18 cellular contexts compared by ENCODE assay signal in the genomic region with DNA sequence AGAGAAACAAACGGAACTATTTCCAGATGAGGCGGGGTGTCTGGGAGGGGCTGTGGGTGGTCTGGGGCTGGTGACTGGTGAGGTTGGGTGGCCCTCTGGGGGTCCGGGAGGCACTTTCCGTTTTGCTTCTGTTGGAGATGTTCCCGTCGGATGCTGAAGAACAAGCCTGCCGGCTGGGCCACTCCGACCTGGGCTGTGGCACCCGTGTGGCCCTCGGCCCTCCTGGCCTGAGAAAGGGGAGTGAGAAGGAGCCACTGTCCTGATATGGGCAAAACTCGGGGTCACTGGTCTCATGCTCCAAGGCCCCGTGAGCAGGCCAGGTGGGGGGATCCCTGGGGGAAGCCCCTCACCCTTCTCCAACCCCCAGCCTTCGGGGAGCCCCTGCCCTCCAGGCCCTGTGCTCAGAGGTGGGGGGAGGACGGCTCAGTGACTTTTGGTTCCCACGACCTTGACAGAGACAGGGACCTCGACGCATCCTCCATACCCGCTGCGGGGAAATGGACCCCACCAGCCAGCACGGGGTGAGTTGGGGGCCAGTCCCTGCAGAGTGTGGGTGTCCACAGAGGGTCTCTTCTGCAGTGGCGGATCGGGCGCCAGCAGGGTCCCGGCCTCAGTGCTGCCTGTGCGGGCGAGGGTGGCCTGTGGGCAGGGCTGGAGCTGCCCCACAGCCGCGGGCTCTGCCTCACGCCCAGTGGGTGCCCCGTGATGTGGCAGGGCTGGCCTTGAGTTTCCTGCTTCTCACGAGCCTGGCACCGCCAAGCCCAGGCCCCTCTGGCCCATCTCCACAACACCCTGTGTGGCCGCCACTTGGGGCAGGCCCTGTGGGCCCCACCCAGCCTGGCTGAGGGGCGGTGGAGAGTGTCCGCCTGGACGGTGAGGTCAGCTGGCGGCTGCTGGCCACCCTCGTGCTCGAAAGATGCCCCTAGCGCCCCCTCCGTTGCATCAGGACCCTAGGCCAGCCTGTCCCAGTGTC. TPM values are rescaled to one million over a fixed set of nuclear protein-coding genes. Genes with fewer than 3 reads are reported as not detected.
A peak's percentile ranks its signal among the peaks of the same experiment; 100 is the strongest.
DNase-seq lines count a peak whose midpoint lies in the region; ATAC-seq and TF ChIP-seq lines count a peak whose summit lies in the region.
"Had no signal": no experiment of that assay in that cellular context is flagged by ENCODE, and none has a peak within 500 bp of the region (broad histone marks: within the 10 kb centered on the region; RNA-seq: fewer than 3 reads in every experiment).

No MANE protein-coding gene starts in this region.

- TF ChIP-seq POLR2A in heart left ventricle (IDR thresholded peaks at IDR 0.05) (no peak), right lobe of liver (IDR thresholded peaks at IDR 0.05) (no peak)

- DNase-seq in heart left ventricle (peak in 2 of 5 donors; percentile 13 to 49), left cardiac atrium (no peak), SK-N-MC (ENCODE audit: low read depth, low spot score) (no peak), right lobe of liver (peak; percentile 15 to 51 (median 44)), aorta (peak; percentile 49 to 74), DMS79 (lab: John Stamatoyannopoulos, UW) (no peak), GOT3 (lab: John Stamatoyannopoulos, UW) (no peak)
- DNase-seq: Calu3; CD4-positive, alpha-beta T cell; DMS53; MV-4-11; NCI-H1417; NCI-H1930; NCI-H446 treated with DMSO at 0.1 percent for 48 hours; NCI-H748 treated with DMSO at 0.1 percent for 48 hours; OCI-M1 had no signal

- H3K9me3 ChIP-seq in heart left ventricle (no peaks in the 10 kb centered on the region), SK-N-MC (ENCODE audit: low read depth, low read length) (no peaks in the 10 kb centered on the region), right lobe of liver (no peaks in the 10 kb centered on the region), aorta (ENCODE audit: control insufficient read depth, low read length) (no peaks in the 10 kb centered on the region)
- H3K9me3 ChIP-seq: HAP-1 had no signal

- H3K9ac ChIP-seq in SK-N-MC (ENCODE audit: insufficient read length): no peak overlapping the region

- intact Hi-C loops in heart left ventricle (cut with DNase I) (loop anchor here in 2 of 10 donors (10.0 kb wide), 2 partner anchors 56 to 306 kb away; a partner anchor contains a TSS), left cardiac atrium (cut with DNase I) (no loop called here), right lobe of liver (cut with DNase I) (loop anchor here in 1 of 2 donors (10.0 kb wide), 1 partner anchor 66 kb away; no protein-coding TSS in a partner anchor), aorta (cut with DNase I) (loop anchor here in 1 of 2 donors (10.0 kb wide), 1 partner anchor 306 kb away; no protein-coding TSS in a partner anchor)

- H3K27ac ChIP-seq in heart left ventricle: peak overlapping the region in 10 of 12 donors; percentile 57 to 97 (median 86)
- H3K27ac ChIP-seq in SK-N-MC: peak overlapping the region; percentile 67; the same call in 1 of the 2 replicates
- H3K27ac ChIP-seq in right lobe of liver: no peak overlapping the region
- peak overlapping the region in 1 of 2 donors; percentile 23 for H3K27ac ChIP-seq in aorta (ENCODE audit: low read depth in 1 of 2, low read length in 2 of 2)

- WGBS in heart left ventricle, 4 donors: 79 to 88% (median 82%) methylated on average over 19 to 41 of the region's 41 CpGs
- WGBS in right lobe of liver (ENCODE audit: insufficient coverage, low coverage, low lambda C conversion rate, missing lambda C conversion rate): 80% methylated on average over 3 of the region's 41 CpGs
- 62 to 69% methylated on average over 38 to 41 of the region's 41 CpGs for WGBS in aorta, 2 donors

- H3K27me3 ChIP-seq in heart left ventricle (peaks cover 0 to 11% (median 0%) of the 10 kb centered on the region in 9 donors), right lobe of liver (no peaks in the 10 kb centered on the region), aorta (ENCODE audit: control insufficient read depth in 1 of 2, insufficient read depth in 2 of 2, low read length in 1 of 2) (no peaks in the 10 kb centered on the region)

- no peak for ATAC-seq in heart left ventricle
- no peak for ATAC-seq in left cardiac atrium
- ATAC-seq in right lobe of liver: no peak
- no peak for ATAC-seq in aorta (ENCODE audit: low FRiP score)
- no peak for ATAC-seq in HG02973 (IDR thresholded peaks at IDR 0.05; ENCODE audit: unreplicated experiment)

- no peak overlapping the region for H3K4me3 ChIP-seq in heart left ventricle
- no peak overlapping the region for H3K4me3 ChIP-seq in SK-N-MC
- H3K4me3 ChIP-seq in right lobe of liver: no peak overlapping the region
- H3K4me3 ChIP-seq in aorta (ENCODE audit: low read length in 2 of 2): no peak overlapping the region
- H3K4me3 ChIP-seq: HAP-1 had no signal

- H3K36me3 ChIP-seq in heart left ventricle (peaks cover 0 to 42% (median 21%) of the 10 kb centered on the region in 9 donors), SK-N-MC (ENCODE audit: insufficient read depth, low read length) (no peaks in the 10 kb centered on the region; the same call in 1 of the 2 replicates), right lobe of liver (peaks cover 0 to 19% (median 5%) of the 10 kb centered on the region in 4 donors), aorta (ENCODE audit: control insufficient read depth in 1 of 2, insufficient read depth in 2 of 2, low read length in 1 of 2) (no peaks in the 10 kb centered on the region)

- H3K4me1 ChIP-seq in heart left ventricle (peaks cover 5 to 44% (median 33%) of the 10 kb centered on the region in 12 donors), right lobe of liver (peaks cover 0 to 10% (median 0%) of the 10 kb centered on the region in 4 donors), aorta (ENCODE audit: control insufficient read depth in 1 of 2, insufficient read depth in 2 of 2, low read length in 2 of 2) (no peaks in the 10 kb centered on the region)

- TF ChIP-seq CTCF in heart left ventricle (IDR thresholded peaks at IDR 0.05) (no peak), right lobe of liver (IDR thresholded peaks at IDR 0.05) (no peak)

RNA-seq across cellular contexts. Expression of a gene that starts 4.4 kb away (rescaled TPM):
- total RNA-seq in heart left ventricle (1 to 10 TPM; 2.4 to 5.1 (median 2.9) TPM), left cardiac atrium (1 to 10 TPM; 2.3 to 3.7 TPM), right lobe of liver (10 to 100 TPM in 1 of 6 experiments, 1 to 10 TPM in 5; 2.8 to 10.4 (median 4.7) TPM), aorta (10 to 100 TPM; 36.0 to 40.5 TPM)
- polyA plus RNA-seq in heart left ventricle (1 to 10 TPM; 1.9 to 2.2 TPM), aorta (10 to 100 TPM in 1 of 2 donors, 1 to 10 TPM in 1; 9.6 to 30.9 TPM)

RNA-seq across cellular contexts. Expression of a gene that starts 15.6 kb away (rescaled TPM):
- total RNA-seq in heart left ventricle (10 to 100 TPM in 8 of 9 donors, 1 to 10 TPM in 1; 9.8 to 23.4 (median 14.1) TPM), left cardiac atrium (10 to 100 TPM; 12.5 to 12.9 TPM), right lobe of liver (10 to 100 TPM in 4 of 6 experiments, 1 to 10 TPM in 2; 8.4 to 14.9 (median 10.3) TPM), aorta (10 to 100 TPM; 16.4 to 19.3 TPM)
- polyA plus RNA-seq in heart left ventricle (10 to 100 TPM; 11.9 to 20.4 TPM), aorta (10 to 100 TPM in 1 of 2 donors, 1 to 10 TPM in 1; 4.5 to 18.2 TPM)

RNA-seq across cellular contexts. Expression of a gene that starts 25.8 kb away (rescaled TPM):
- total RNA-seq in heart left ventricle (1 to 10 TPM in 8 of 9 donors, under 1 TPM in 1; 1.00 to 3.3 (median 2.1) TPM), left cardiac atrium (1 to 10 TPM; 1.5 to 1.6 TPM), right lobe of liver (1 to 10 TPM in 2 of 6 experiments, under 1 TPM in 4; 0.51 to 1.6 (median 0.80) TPM), aorta (1 to 10 TPM; 2.6 to 5.0 TPM)
- polyA plus RNA-seq in heart left ventricle (1 to 10 TPM; 1.2 TPM), aorta (1 to 10 TPM in 1 of 2 donors, under 1 TPM in 1; 0.50 to 1.3 TPM)
- total RNA-seq: Calu3 had no signal

RNA-seq across cellular contexts. Expression of a gene that starts 38.3 kb away (rescaled TPM):
- total RNA-seq in heart left ventricle: 10 to 100 TPM; 24.8 to 65.6 (median 35.4) TPM
- 10 to 100 TPM; 48.8 to 68.6 TPM for polyA plus RNA-seq in heart left ventricle
- total RNA-seq in left cardiac atrium: 10 to 100 TPM; 34.8 to 42.0 TPM
- 10 to 100 TPM; 30.7 to 58.6 (median 33.3) TPM for total RNA-seq in right lobe of liver
- total RNA-seq in aorta: 10 to 100 TPM; 66.3 to 67.8 TPM
- polyA plus RNA-seq in aorta: 100 to 1,000 TPM in 1 of 2 donors, 10 to 100 TPM in 1; 67.7 to 175 TPM

RNA-seq across cellular contexts. Expression of a gene that starts 53.6 kb away (rescaled TPM):
- 10 to 100 TPM; 15.7 to 62.8 (median 23.4) TPM for total RNA-seq in heart left ventricle
- 10 to 100 TPM; 19.0 to 51.8 TPM for polyA plus RNA-seq in heart left ventricle
- 10 to 100 TPM; 29.8 to 40.4 TPM for total RNA-seq in left cardiac atrium
- total RNA-seq in right lobe of liver: 100 to 1,000 TPM in 1 of 6 experiments, 10 to 100 TPM in 5; 23.8 to 114 (median 31.5) TPM
- 10 to 100 TPM; 40.7 to 47.7 TPM for total RNA-seq in aorta
- 10 to 100 TPM in 1 of 2 donors, 1 to 10 TPM in 1; 9.5 to 33.9 TPM for polyA plus RNA-seq in aorta

Comparison
In these comparisons a context has a peak if more than half of its experiments do, and no peak if none do; other contexts are left out.
1. DNase-seq: peak in right lobe of liver (3 of 3) and aorta (2 of 2); none in left cardiac atrium (single experiment), SK-N-MC (single experiment), DMS79 (single experiment) and GOT3 (single experiment).
2. H3K27ac ChIP-seq: peak in heart left ventricle (10 of 12) and SK-N-MC (single experiment); none in right lobe of liver (0 of 3).